10 cellular contexts compared by ENCODE assay signal in the genomic region with DNA sequence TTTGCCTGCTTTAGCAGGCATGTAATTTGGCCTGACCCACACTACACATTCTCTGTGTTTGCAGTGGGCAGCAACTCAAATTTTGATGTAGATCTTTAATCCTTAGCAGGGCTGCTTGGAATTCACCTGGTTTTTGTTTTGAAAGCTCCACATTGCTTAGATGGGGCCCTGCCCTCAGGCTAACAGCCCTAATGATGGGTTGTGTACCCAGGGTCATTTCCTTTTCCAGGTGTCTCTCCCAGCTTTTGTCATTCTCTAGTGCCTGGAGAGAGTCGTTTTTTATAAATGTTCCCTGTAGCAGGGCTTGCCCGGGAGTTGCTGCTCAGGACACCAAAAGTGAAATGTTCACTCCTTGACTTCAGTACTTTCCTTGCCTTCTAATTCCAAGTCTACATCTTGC.
DNase-seq lines count a peak whose midpoint lies in the region; ATAC-seq, FAIRE-seq and TF ChIP-seq lines count a peak whose summit lies in the region.
"Had no signal": no experiment of that assay in that cellular context is flagged by ENCODE, and none has a peak within 500 bp of the region (broad histone marks: within the 10 kb centered on the region; RNA-seq: fewer than 3 reads in every experiment).

No MANE protein-coding gene starts in this region.

- no peaks in the 10 kb centered on the region for H3K36me3 Mint-ChIP-seq in glutamatergic neuron (ENCODE audit: unreplicated experiment)
- H3K36me3 Mint-ChIP-seq: activated naive CD4-positive, alpha-beta T cell treated with anti-CD3 and anti-CD28 coated beads, Interleukin-2, amount 50 U/mL, for 72 hours had no signal

- peaks cover 65% of the 10 kb centered on the region for H3K4me1 ChIP-seq in PC-9 (replicated peaks; ENCODE audit: insufficient read depth)

- peak; percentile 11 for ATAC-seq in sciatic nerve
- no peak for ATAC-seq in GM21528 (IDR thresholded peaks at IDR 0.05; ENCODE audit: low FRiP score, unreplicated experiment)
- ATAC-seq: activated naive CD4-positive, alpha-beta T cell treated with anti-CD3 and anti-CD28 coated beads, Interleukin-2, amount 50 U/mL, for 72 hours had no signal

- FAIRE-seq in H54 (lab: Jason Lieb, UNC): peak; percentile 20

- peak overlapping the region; percentile 88 for H3K27ac ChIP-seq in PC-9

- H3K9me2 ChIP-seq in PC-9 (ENCODE audit: insufficient read depth): no peaks in the 10 kb centered on the region

- intact Hi-C loops in PC-9 (cut with micrococcal nuclease; ENCODE audit: unreplicated experiment): no loop called here
- intact Hi-C loops in sciatic nerve (cut with DNase I): loop anchor here (10.0 kb wide), 2 partner anchors 85 to 155 kb away; no protein-coding TSS in a partner anchor

- H3K36me3 ChIP-seq in PC-9 (ENCODE audit: low read depth): peaks cover 17% of the 10 kb centered on the region

- H3K27me3 Mint-ChIP-seq in glutamatergic neuron (ENCODE audit: unreplicated experiment): peaks cover 2% of the 10 kb centered on the region

- H2AFZ ChIP-seq in PC-9: no peak overlapping the region

- POLR2A ChIA-PET in PC-9 (lab: Charles Lee; ENCODE audit: unreplicated experiment): interaction anchor here (0.6 to 2.3 kb wide), 10 partner anchors 9 to 284 kb away, joined by 3 to 20 read pairs (median 8); no protein-coding TSS in a partner anchor

- no peaks in the 10 kb centered on the region for H3K27me3 ChIP-seq in PC-9 (ENCODE audit: insufficient read depth, low read depth)

- H3K4me1 Mint-ChIP-seq in glutamatergic neuron (ENCODE audit: low read depth, unreplicated experiment): peaks cover 45% of the 10 kb centered on the region

- BruUV-seq in PC-9 (replicated peaks; lab: Mats Ljungman, UMichigan): no TSS peak

- no peak for TF ChIP-seq CTCF in PC-9 (conservative IDR thresholded peaks at IDR 0.05)
- no peak for TF ChIP-seq CTCF in glutamatergic neuron (IDR thresholded peaks at IDR 0.05; ENCODE audit: partially characterized antibody, unreplicated experiment)

- H3K4me2 ChIP-seq in PC-9: peak overlapping the region; percentile 66

- no peak for DNase-seq in H54 (ENCODE audit: insufficient read length, low spot score)
- peak; percentile 55 to 62 for DNase-seq in PC-9
- DNase-seq in glutamatergic neuron: no peak
- DNase-seq in sciatic nerve (ENCODE audit: low spot score): no peak
- no peak for DNase-seq in stimulated activated CD4-positive, alpha-beta T cell treated with anti-CD3 and anti-CD28 coated beads, Interleukin-4, amount 100 ng/mL, for 4 hours
- no peak for DNase-seq in SK-N-DZ (ENCODE audit: low spot score)
- no peak for DNase-seq in globus pallidus (ENCODE audit: low spot score)
- DNase-seq: activated CD4-positive, alpha-beta T cell treated with anti-CD3 and anti-CD28 coated beads for 48 hours had no signal

- no peak for TF ChIP-seq POLR2A in H54 (IDR thresholded peaks at IDR 0.05; ENCODE audit: low read depth, low read length)

- H3K9me3 ChIP-seq in PC-9 (ENCODE audit: insufficient read depth, low read depth): no peaks in the 10 kb centered on the region

- peaks cover 88% of the 10 kb centered on the region for H3K79me2 ChIP-seq in PC-9 (ENCODE audit: low read depth)

- peaks cover 5% of the 10 kb centered on the region; the same call in 1 of the 2 replicates for H4K20me1 ChIP-seq in PC-9 (ENCODE audit: insufficient read depth)

- H3K9me3 Mint-ChIP-seq in glutamatergic neuron (ENCODE audit: unreplicated experiment): peaks cover 6% of the 10 kb centered on the region
- H3K9me3 Mint-ChIP-seq: activated naive CD4-positive, alpha-beta T cell treated with anti-CD3 and anti-CD28 coated beads, Interleukin-2, amount 50 U/mL, for 72 hours had no signal

- CTCF ChIA-PET in PC-9 (lab: Charles Lee): interaction anchor here (0.6 to 2.6 kb wide), 15 partner anchors 35 to 268 kb away, joined by 3 to 23 read pairs (median 6); a partner anchor contains a TSS

- H3K27ac Mint-ChIP-seq in glutamatergic neuron (ENCODE audit: unreplicated experiment): peak overlapping the region; percentile 5
- H3K27ac Mint-ChIP-seq: activated naive CD4-positive, alpha-beta T cell treated with anti-CD3 and anti-CD28 coated beads, Interleukin-2, amount 50 U/mL, for 72 hours had no signal

- H3K4me3 Mint-ChIP-seq in glutamatergic neuron (ENCODE audit: unreplicated experiment): no peak overlapping the region

- peaks cover 56% of the 10 kb centered on the region for H3F3A ChIP-seq in PC-9 (ENCODE audit: insufficient read depth, low read depth)

- H3K4me3 ChIP-seq in PC-9: peak overlapping the region; percentile 4; the same call in 1 of the 2 replicates

Comparison
In these comparisons a context has a peak if more than half of its experiments do, and no peak if none do; other contexts are left out.
1. DNase-seq: peak in PC-9 (2 of 2); none in H54 (single experiment), glutamatergic neuron (single experiment), sciatic nerve (single experiment), stimulated activated CD4-positive, alpha-beta T cell treated with anti-CD3 and anti-CD28 coated beads, Interleukin-4, amount 100 ng/mL, for 4 hours (0 of 2), SK-N-DZ (single experiment) and globus pallidus (single experiment).